ENCODE assay signal across 20 cellular contexts in the genomic region with DNA sequence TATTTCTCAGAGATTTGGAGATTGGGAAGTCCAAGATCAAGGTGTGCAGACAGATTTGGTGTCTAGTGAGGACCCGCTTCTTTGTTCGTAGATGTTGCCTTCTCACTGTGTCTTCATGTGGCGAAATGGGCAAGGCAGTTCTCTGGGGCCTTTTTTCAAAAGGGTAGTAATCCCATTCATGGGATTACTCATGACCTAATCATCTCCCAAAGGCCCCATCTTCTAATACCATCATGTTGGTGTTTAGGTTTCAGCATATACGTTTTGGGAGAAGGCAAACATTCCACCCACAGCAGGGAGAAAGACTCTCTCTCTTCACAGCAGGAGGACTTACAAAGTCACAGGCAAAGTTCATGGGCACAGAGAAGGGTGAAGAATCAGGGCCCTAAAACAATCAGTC.
DNase-seq lines count a peak whose midpoint lies in the region; ATAC-seq, FAIRE-seq and TF ChIP-seq lines count a peak whose summit lies in the region.
"Had no signal": no experiment of that assay in that cellular context is flagged by ENCODE, and none has a peak within 500 bp of the region (broad histone marks: within the 10 kb centered on the region; RNA-seq: fewer than 3 reads in every experiment).

No MANE protein-coding gene starts in this region.

- no peak overlapping the region for H4K8ac ChIP-seq in mesenchymal stem cell (ENCODE audit: low read length)

- H3K4me2 ChIP-seq in A549 (no peak overlapping the region), mesenchymal stem cell (ENCODE audit: low read length, poor library complexity, severe bottlenecking) (no peak overlapping the region)
- H3K4me2 ChIP-seq: GM23338 had no signal

- H3K27ac ChIP-seq in A549 (no peak overlapping the region), sigmoid colon (peak overlapping the region in 3 of 4 donors; percentile 26 to 66 (median 57)), mesenchymal stem cell (ENCODE audit: low read length, poor library complexity, severe bottlenecking) (no peak overlapping the region)

- DNase-seq in A549 (ENCODE audit: low read depth in 1 of 2, low spot score in 1 of 2) (no peak), MG63 (peak; percentile 12), T1000 (lab: John Stamatoyannopoulos, UW) (peak; percentile 38), sigmoid colon (no peak), mesenchymal stem cell (no peak), T-helper 9 cell (no peak), NOMO-1 treated with DMSO at 0.1 percent for 48 hours (lab: John Stamatoyannopoulos, UW; ENCODE audit: unreplicated experiment) (no peak)
- DNase-seq: 8988T; BE2C; C1 segment of cervical spinal cord; CD4-positive, CD25-positive, alpha-beta regulatory T cell; CD8-positive, alpha-beta memory T cell; COR-L47; HCEC 1CT had no signal

- intact Hi-C loops in sigmoid colon (cut with DNase I): loop anchor here (5.0 kb wide), 1 partner anchor 318 kb away; no protein-coding TSS in a partner anchor

- H2AFZ ChIP-seq in mesenchymal stem cell (ENCODE audit: low read depth, low read length): no peak overlapping the region
- H2AFZ ChIP-seq: GM23338 had no signal

- no peak overlapping the region for H2BK5ac ChIP-seq in mesenchymal stem cell (ENCODE audit: low read depth, low read length, poor library complexity, severe bottlenecking)

- TF ChIP-seq CTCF in A549 (IDR thresholded peaks at IDR 0.05) (no peak), sigmoid colon (IDR thresholded peaks at IDR 0.05) (no peak)

- TF ChIP-seq EP300 in A549 (IDR thresholded peaks at IDR 0.05) (no peak), sigmoid colon (IDR thresholded peaks at IDR 0.05) (no peak)

- H2BK120ac ChIP-seq in mesenchymal stem cell (ENCODE audit: low read depth, low read length): no peak overlapping the region

- no peak for TF ChIP-seq POLR2A in A549 (IDR thresholded peaks at IDR 0.05; ENCODE audit: low read length)
- no peak for TF ChIP-seq POLR2A in sigmoid colon (IDR thresholded peaks at IDR 0.05)

- WGBS in A549 (ENCODE audit: missing lambda C conversion rate): 60% methylated on average over 4 of the region's 4 CpGs
- 93 to 95% methylated on average over 4 of the region's 4 CpGs for WGBS in sigmoid colon, 2 donors
- 67% methylated on average over 3 of the region's 4 CpGs for WGBS in mesenchymal stem cell

- POLR2A ChIA-PET in A549 (lab: Yijun Ruan, JAX): no interaction called here

- ATAC-seq in A549 (no peak), HG03175 (IDR thresholded peaks at IDR 0.05; ENCODE audit: unreplicated experiment) (no peak)
- ATAC-seq: GM23338 had no signal

- H3K9me3 ChIP-seq in A549 (peaks cover 38% of the 10 kb centered on the region), MG63 (peaks cover 25% of the 10 kb centered on the region), sigmoid colon (peaks cover 0 to 9% (median 7%) of the 10 kb centered on the region in 4 donors), mesenchymal stem cell (ENCODE audit: control insufficient read depth, low read length) (peaks cover 39% of the 10 kb centered on the region)
- H3K9me3 ChIP-seq: BE2C had no signal

- peak; percentile 67 for FAIRE-seq in A549 (lab: Jason Lieb, UNC)
- FAIRE-seq: G401.6, GM12891, GM19239, H54 had no signal

- no peak overlapping the region for H3K18ac ChIP-seq in mesenchymal stem cell (ENCODE audit: low read depth in 1 of 2, low read length in 2 of 2)

- CTCF ChIA-PET in A549 (lab: Yijun Ruan, JAX): interaction anchor here (1.0 kb wide), 1 partner anchor 39 kb away, joined by 3 read pairs; no protein-coding TSS in a partner anchor

- H3K79me1 ChIP-seq in mesenchymal stem cell (replicated peaks; ENCODE audit: low read length, poor library complexity, severe bottlenecking): no peaks in the 10 kb centered on the region

- H3K4me3 ChIP-seq in A549 (no peak overlapping the region), MG63 (no peak overlapping the region), sigmoid colon (no peak overlapping the region), mesenchymal stem cell (ENCODE audit: insufficient read depth in 1 of 2, low read depth in 1 of 2, low read length in 2 of 2) (no peak overlapping the region)
- H3K4me3 ChIP-seq: GM23338 had no signal

- H3K4me1 ChIP-seq in A549 (no peaks in the 10 kb centered on the region), sigmoid colon (peaks cover 0 to 26% (median 17%) of the 10 kb centered on the region in 4 donors), mesenchymal stem cell (ENCODE audit: control insufficient read depth, insufficient read depth, low read depth, low read length) (no peaks in the 10 kb centered on the region)
- H3K4me1 ChIP-seq: BE2C had no signal

- no peak overlapping the region for H3K4ac ChIP-seq in mesenchymal stem cell (ENCODE audit: low read depth in 1 of 2, low read length in 2 of 2)

- no peak overlapping the region for H3K9ac ChIP-seq in mesenchymal stem cell (ENCODE audit: low read length)

- no peak overlapping the region for H3K14ac ChIP-seq in mesenchymal stem cell (ENCODE audit: low read length in 2 of 2)

- TF ChIP-seq RAD21 in A549 (conservative IDR thresholded peaks at IDR 0.05 in 1 of 2, IDR thresholded peaks at IDR 0.05 in 1 of 2): no peak

- H4K91ac ChIP-seq in mesenchymal stem cell (ENCODE audit: low read length): no peak overlapping the region

- H2BK12ac ChIP-seq in mesenchymal stem cell (ENCODE audit: low read length in 2 of 2): no peak overlapping the region

- no peak overlapping the region for H2BK15ac ChIP-seq in mesenchymal stem cell (ENCODE audit: low read depth, poor library complexity, severe bottlenecking)

- no peak overlapping the region for H3K23ac ChIP-seq in mesenchymal stem cell (ENCODE audit: low read length in 2 of 2)

- H3K27me3 ChIP-seq in MG63 (no peaks in the 10 kb centered on the region), sigmoid colon (no peaks in the 10 kb centered on the region), mesenchymal stem cell (ENCODE audit: control insufficient read depth in 1 of 2, insufficient read depth in 1 of 2, low read length in 2 of 2) (peaks cover 12 to 23% of the 10 kb centered on the region in 2 experiments)
- H3K27me3 ChIP-seq: BE2C had no signal

- H3K36me3 ChIP-seq in MG63 (no peaks in the 10 kb centered on the region), sigmoid colon (no peaks in the 10 kb centered on the region), mesenchymal stem cell (ENCODE audit: control insufficient read depth in 1 of 2, insufficient read depth in 2 of 2, low read depth in 1 of 2, low read length in 2 of 2) (no peaks in the 10 kb centered on the region)
- H3K36me3 ChIP-seq: BE2C had no signal

- no peak overlapping the region for H2AK5ac ChIP-seq in mesenchymal stem cell (ENCODE audit: low read length, severe bottlenecking)

TF ChIP-seq in A549, 52 proteins besides CTCF, POLR2A, EP300 and RAD21 (continues in another document):
- TF ChIP-seq, protein P1, sequence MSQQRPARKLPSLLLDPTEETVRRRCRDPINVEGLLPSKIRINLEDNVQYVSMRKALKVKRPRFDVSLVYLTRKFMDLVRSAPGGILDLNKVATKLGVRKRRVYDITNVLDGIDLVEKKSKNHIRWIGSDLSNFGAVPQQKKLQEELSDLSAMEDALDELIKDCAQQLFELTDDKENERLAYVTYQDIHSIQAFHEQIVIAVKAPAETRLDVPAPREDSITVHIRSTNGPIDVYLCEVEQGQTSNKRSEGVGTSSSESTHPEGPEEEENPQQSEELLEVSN (IDR thresholded peaks at IDR 0.05; ENCODE audit: borderline replicate concordance, low read depth): no peak
- TF ChIP-seq JUN (IDR thresholded peaks at IDR 0.05) (no peak), ZNF302 (CRISPR knock-in tag; IDR thresholded peaks at IDR 0.05) (no peak), NR3C1 (IDR thresholded peaks at IDR 0.05) (no peak), MAZ (IDR thresholded peaks at IDR 0.05; ENCODE audit: borderline replicate concordance, low read depth, low read length) (no peak), ESRRA (IDR thresholded peaks at IDR 0.05; ENCODE audit: borderline replicate concordance, low read length) (no peak), RCOR1 (IDR thresholded peaks at IDR 0.05; ENCODE audit: low read depth, low read length) (no peak), RARB (CRISPR knock-in tag; IDR thresholded peaks at IDR 0.05) (no peak)
- TF ChIP-seq, protein P2, sequence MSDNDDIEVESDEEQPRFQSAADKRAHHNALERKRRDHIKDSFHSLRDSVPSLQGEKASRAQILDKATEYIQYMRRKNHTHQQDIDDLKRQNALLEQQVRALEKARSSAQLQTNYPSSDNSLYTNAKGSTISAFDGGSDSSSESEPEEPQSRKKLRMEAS (IDR thresholded peaks at IDR 0.05): no peak
- TF ChIP-seq, protein P3, sequence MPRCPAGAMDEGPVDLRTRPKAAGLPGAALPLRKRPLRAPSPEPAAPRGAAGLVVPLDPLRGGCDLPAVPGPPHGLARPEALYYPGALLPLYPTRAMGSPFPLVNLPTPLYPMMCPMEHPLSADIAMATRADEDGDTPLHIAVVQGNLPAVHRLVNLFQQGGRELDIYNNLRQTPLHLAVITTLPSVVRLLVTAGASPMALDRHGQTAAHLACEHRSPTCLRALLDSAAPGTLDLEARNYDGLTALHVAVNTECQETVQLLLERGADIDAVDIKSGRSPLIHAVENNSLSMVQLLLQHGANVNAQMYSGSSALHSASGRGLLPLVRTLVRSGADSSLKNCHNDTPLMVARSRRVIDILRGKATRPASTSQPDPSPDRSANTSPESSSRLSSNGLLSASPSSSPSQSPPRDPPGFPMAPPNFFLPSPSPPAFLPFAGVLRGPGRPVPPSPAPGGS (IDR thresholded peaks at IDR 0.05): no peak
- TF ChIP-seq, protein P4, sequence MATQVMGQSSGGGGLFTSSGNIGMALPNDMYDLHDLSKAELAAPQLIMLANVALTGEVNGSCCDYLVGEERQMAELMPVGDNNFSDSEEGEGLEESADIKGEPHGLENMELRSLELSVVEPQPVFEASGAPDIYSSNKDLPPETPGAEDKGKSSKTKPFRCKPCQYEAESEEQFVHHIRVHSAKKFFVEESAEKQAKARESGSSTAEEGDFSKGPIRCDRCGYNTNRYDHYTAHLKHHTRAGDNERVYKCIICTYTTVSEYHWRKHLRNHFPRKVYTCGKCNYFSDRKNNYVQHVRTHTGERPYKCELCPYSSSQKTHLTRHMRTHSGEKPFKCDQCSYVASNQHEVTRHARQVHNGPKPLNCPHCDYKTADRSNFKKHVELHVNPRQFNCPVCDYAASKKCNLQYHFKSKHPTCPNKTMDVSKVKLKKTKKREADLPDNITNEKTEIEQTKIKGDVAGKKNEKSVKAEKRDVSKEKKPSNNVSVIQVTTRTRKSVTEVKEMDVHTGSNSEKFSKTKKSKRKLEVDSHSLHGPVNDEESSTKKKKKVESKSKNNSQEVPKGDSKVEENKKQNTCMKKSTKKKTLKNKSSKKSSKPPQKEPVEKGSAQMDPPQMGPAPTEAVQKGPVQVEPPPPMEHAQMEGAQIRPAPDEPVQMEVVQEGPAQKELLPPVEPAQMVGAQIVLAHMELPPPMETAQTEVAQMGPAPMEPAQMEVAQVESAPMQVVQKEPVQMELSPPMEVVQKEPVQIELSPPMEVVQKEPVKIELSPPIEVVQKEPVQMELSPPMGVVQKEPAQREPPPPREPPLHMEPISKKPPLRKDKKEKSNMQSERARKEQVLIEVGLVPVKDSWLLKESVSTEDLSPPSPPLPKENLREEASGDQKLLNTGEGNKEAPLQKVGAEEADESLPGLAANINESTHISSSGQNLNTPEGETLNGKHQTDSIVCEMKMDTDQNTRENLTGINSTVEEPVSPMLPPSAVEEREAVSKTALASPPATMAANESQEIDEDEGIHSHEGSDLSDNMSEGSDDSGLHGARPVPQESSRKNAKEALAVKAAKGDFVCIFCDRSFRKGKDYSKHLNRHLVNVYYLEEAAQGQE (IDR thresholded peaks at IDR 0.05): no peak

Comparison
In these comparisons a context has a peak if more than half of its experiments do, and no peak if none do; other contexts are left out.
1. DNase-seq: peak in MG63 (single experiment) and T1000 (single experiment); none in A549 (0 of 2), sigmoid colon (single experiment), mesenchymal stem cell (single experiment), T-helper 9 cell (single experiment) and NOMO-1 treated with DMSO at 0.1 percent for 48 hours (single experiment).
2. H3K27ac ChIP-seq: peak in sigmoid colon (3 of 4); none in A549 (0 of 2) and mesenchymal stem cell (single experiment).